ENCODE assay signal across 1 cellular context in the genomic region with DNA sequence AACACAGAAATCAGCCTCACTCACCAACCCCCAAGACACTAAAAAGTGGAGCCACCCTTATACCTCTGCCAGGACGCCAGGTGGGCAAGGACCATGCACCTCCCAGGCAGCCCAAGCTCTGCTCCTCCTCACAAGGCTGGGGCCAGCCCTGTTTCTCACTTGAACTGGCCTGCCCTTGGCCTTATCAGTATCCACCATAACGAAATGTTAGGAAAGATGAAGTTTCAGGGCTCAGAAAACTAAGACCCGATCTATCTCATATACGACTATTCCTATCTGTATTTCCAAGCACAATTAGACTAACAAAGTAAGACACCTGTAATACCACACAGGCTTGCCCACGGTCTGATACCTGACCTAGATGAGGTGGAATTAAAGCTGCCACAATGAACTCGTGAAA.
TF ChIP-seq lines count a peak whose summit lies in the region.

No MANE protein-coding gene starts in this region.

TF ChIP-seq in endothelial cell of umbilical vein, 7 proteins besides CTCF, POLR2A, EP300 and RAD21:
- no peak for TF ChIP-seq GATA2 (IDR thresholded peaks at IDR 0.05; ENCODE audit: insufficient read depth, insufficient read length, low read depth, low read length)
TF ChIP-seq in endothelial cell of umbilical vein: peak in this region for 0.
